Comparison of ENCODE assay signal across 9 cellular contexts in the genomic region with DNA sequence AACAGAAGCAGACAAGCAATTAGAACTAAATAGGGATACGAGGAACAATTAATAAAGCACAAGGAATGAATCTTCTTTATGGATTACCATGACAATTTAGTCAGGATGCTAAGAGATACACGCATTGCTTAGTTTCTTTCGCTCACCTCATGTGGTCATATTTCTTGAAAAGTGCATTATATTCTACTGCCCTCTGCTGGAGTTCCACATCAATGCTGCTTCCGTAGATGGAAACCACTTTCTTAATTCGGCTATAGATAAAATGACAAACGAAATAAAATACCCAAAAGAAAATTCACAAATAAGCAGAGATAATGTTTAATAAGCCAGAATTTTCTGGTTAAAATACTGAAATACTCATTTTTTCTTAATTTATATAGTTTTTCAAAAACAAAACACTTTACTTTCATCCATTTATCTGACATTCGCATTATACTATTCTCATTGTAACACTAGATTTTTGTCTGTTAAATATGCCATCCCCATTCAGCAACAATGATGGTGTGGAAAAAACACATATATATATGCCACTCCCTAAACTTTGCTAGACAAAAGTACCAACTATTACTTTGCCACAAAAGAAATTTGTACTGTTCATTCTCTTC. TPM values are rescaled to one million over a fixed set of nuclear protein-coding genes. Genes with fewer than 3 reads are reported as not detected.
DNase-seq lines count a peak whose midpoint lies in the region; ATAC-seq, FAIRE-seq and TF ChIP-seq lines count a peak whose summit lies in the region.
"Had no signal": no experiment of that assay in that cellular context is flagged by ENCODE, and none has a peak within 500 bp of the region (broad histone marks: within the 10 kb centered on the region; RNA-seq: fewer than 3 reads in every experiment).

No MANE protein-coding gene starts in this region.

- H3K9ac ChIP-seq in colonic mucosa (ENCODE audit: low read depth in 2 of 2, low read length in 2 of 2) = no peak overlapping the region

- H3K36me3 ChIP-seq in colonic mucosa = peaks cover 29% of the 10 kb centered on the region

- peak; percentile 92 for FAIRE-seq in GM19239 (lab: Jason Lieb, UNC)

- ATAC-seq in GM19328 (IDR thresholded peaks at IDR 0.05; ENCODE audit: unreplicated experiment) = no peak
- no peak for ATAC-seq in GM21619 (IDR thresholded peaks at IDR 0.05; ENCODE audit: unreplicated experiment)

- H3K9me3 ChIP-seq in colonic mucosa = no peaks in the 10 kb centered on the region

- no peak overlapping the region for H3K4me3 ChIP-seq in colonic mucosa
- H3K4me3 ChIP-seq: skin epidermis had no signal

- H3K4me1 ChIP-seq in colonic mucosa = no peaks in the 10 kb centered on the region

- DNase-seq in COLO668 (lab: John Stamatoyannopoulos, UW; ENCODE audit: unreplicated experiment) (peak; percentile 5), GM19239 (ENCODE audit: insufficient read length, low spot score) (peak; percentile 34), OCI-M1 (lab: John Stamatoyannopoulos, UW) (peak; percentile 78), colonic mucosa (peak; percentile 27), myocyte (ENCODE audit: low read depth) (peak; percentile 42)
- DNase-seq in activated T-cell treated with anti-CD3 and anti-CD28 coated beads, Interleukin-2, amount 50 U/mL, for 1 hour = no peak

- no peaks in the 10 kb centered on the region for H3K27me3 ChIP-seq in colonic mucosa

- peak; percentile 56 for TF ChIP-seq CTCF in colonic mucosa (IDR thresholded peaks at IDR 0.05)

- intact Hi-C loops in colonic mucosa (cut with DNase I) = no loop called here

- no peak overlapping the region for H3K27ac ChIP-seq in colonic mucosa
- H3K27ac ChIP-seq: skin epidermis had no signal

RNA-seq across cellular contexts. Expression of a gene that starts 22.0 kb away (rescaled TPM):
- 10 to 100 TPM; 23.5 to 53.1 TPM for total RNA-seq in colonic mucosa
- 6.9 and 9.1 TPM in 2 replicates for total RNA-seq in myocyte
- 4.3 TPM for polyA plus RNA-seq in myocyte (2012)
